ENCODE assay signal across 1 cellular context in genomic region chr11:126189109-126189929, GRCh38.
TF ChIP-seq lines count a peak whose summit lies in the region.

No MANE protein-coding gene starts in this region.

TF ChIP-seq in HepG2, 621 proteins besides CTCF, POLR2A, EP300 and RAD21 (continued from another document and continues in another):
- TF ChIP-seq, protein P1, sequence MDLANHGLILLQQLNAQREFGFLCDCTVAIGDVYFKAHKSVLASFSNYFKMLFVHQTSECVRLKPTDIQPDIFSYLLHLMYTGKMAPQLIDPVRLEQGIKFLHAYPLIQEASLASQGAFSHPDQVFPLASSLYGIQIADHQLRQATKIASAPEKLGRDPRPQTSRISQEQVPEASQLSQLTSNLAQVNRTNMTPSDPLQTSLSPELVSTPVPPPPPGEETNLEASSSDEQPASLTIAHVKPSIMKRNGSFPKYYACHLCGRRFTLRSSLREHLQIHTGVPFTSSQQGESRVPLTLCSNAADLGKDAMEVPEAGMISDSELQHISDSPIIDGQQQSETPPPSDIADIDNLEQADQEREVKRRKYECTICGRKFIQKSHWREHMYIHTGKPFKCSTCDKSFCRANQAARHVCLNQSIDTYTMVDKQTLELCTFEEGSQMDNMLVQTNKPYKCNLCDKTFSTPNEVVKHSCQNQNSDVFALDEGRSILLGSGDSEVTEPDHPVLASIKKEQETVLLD (CRISPR knock-in tag; IDR thresholded peaks at IDR 0.05; ENCODE audit: low read depth), result no peak
- TF ChIP-seq ZNF674 (CRISPR knock-in tag; IDR thresholded peaks at IDR 0.05; ENCODE audit: low read depth), result no peak
- peak; percentile 46 for TF ChIP-seq ATF7-NPFF (CRISPR knock-in tag; IDR thresholded peaks at IDR 0.05; ENCODE audit: low read depth)
- TF ChIP-seq PTBP1 (IDR thresholded peaks at IDR 0.05; ENCODE audit: low read depth, low read length, poor library complexity, severe bottlenecking), result no peak
- no peak for TF ChIP-seq BCL3 (CRISPR knock-in tag; IDR thresholded peaks at IDR 0.05)
- 0 out of 2 replicates have a peak, but pooled peaks have one; percentile 21 for TF ChIP-seq RNF2 (conservative IDR thresholded peaks at IDR 0.05; ENCODE audit: low read depth)
- no peak for TF ChIP-seq E2F2 (CRISPR knock-in tag; IDR thresholded peaks at IDR 0.05; ENCODE audit: borderline replicate concordance)
- TF ChIP-seq GMEB2 (CRISPR knock-in tag; IDR thresholded peaks at IDR 0.05; ENCODE audit: low read depth), result no peak
- no peak for TF ChIP-seq NR2F1 (CRISPR knock-in tag; IDR thresholded peaks at IDR 0.05)
- TF ChIP-seq SAFB2 (CRISPR knock-in tag; IDR thresholded peaks at IDR 0.05; ENCODE audit: borderline replicate concordance, low read depth), result no peak
- TF ChIP-seq ZIK1 (CRISPR knock-in tag; IDR thresholded peaks at IDR 0.05; ENCODE audit: borderline replicate concordance, low read depth), result peak; percentile 80; the same call in 1 of the 2 replicates
- peak; percentile 99 for TF ChIP-seq ZNF687 (CRISPR knock-in tag; IDR thresholded peaks at IDR 0.05)
- TF ChIP-seq, protein P2, sequence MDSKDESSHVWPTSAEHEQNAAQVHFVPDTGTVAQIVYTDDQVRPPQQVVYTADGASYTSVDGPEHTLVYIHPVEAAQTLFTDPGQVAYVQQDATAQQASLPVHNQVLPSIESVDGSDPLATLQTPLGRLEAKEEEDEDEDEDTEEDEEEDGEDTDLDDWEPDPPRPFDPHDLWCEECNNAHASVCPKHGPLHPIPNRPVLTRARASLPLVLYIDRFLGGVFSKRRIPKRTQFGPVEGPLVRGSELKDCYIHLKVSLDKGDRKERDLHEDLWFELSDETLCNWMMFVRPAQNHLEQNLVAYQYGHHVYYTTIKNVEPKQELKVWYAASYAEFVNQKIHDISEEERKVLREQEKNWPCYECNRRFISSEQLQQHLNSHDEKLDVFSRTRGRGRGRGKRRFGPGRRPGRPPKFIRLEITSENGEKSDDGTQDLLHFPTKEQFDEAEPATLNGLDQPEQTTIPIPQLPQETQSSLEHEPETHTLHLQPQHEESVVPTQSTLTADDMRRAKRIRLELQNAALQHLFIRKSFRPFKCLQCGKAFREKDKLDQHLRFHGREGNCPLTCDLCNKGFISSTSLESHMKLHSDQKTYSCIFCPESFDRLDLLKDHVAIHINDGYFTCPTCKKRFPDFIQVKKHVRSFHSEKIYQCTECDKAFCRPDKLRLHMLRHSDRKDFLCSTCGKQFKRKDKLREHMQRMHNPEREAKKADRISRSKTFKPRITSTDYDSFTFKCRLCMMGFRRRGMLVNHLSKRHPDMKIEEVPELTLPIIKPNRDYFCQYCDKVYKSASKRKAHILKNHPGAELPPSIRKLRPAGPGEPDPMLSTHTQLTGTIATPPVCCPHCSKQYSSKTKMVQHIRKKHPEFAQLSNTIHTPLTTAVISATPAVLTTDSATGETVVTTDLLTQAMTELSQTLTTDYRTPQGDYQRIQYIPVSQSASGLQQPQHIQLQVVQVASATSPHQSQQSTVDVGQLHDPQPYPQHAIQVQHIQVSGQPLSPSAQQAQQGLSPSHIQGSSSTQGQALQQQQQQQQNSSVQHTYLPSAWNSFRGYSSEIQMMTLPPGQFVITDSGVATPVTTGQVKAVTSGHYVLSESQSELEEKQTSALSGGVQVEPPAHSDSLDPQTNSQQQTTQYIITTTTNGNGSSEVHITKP (CRISPR knock-in tag; IDR thresholded peaks at IDR 0.05; ENCODE audit: low read depth), result peak; percentile 36; the same call in 1 of the 2 replicates
- no peak for TF ChIP-seq ZNF446 (CRISPR knock-in tag; IDR thresholded peaks at IDR 0.05)
- TF ChIP-seq ZNF317 (CRISPR knock-in tag; IDR thresholded peaks at IDR 0.05), result no peak
- TF ChIP-seq SP1 (IDR thresholded peaks at IDR 0.05), result no peak
- 0 out of 2 replicates have a peak, but pooled peaks have one; percentile 21 for TF ChIP-seq SP1 (CRISPR knock-in tag; IDR thresholded peaks at IDR 0.05)
- peak; percentile 72; the same call in 1 of the 2 replicates for TF ChIP-seq BRD4 (CRISPR knock-in tag; IDR thresholded peaks at IDR 0.05)
- no peak for TF ChIP-seq SMARCC2 (IDR thresholded peaks at IDR 0.05)
- no peak for TF ChIP-seq ZBTB39 (CRISPR knock-in tag; IDR thresholded peaks at IDR 0.05)
- TF ChIP-seq ZNF644 (CRISPR knock-in tag; IDR thresholded peaks at IDR 0.05; ENCODE audit: low read depth), result peak; percentile 62
- peak; percentile 67 for TF ChIP-seq RARA (CRISPR knock-in tag; IDR thresholded peaks at IDR 0.05)
- TF ChIP-seq MIXL1 (CRISPR knock-in tag; IDR thresholded peaks at IDR 0.05), result peak; percentile 61
- TF ChIP-seq SOX13 (IDR thresholded peaks at IDR 0.05), result 0 out of 2 replicates have a peak, but pooled peaks have one; percentile 11
- peak in 1 of 2 experiments; percentile 82; a peak in 1 of 4 replicates for TF ChIP-seq SOX13 (CRISPR knock-in tag; conservative IDR thresholded peaks at IDR 0.05 in 1 of 2, IDR thresholded peaks at IDR 0.05 in 1 of 2)
- no peak for TF ChIP-seq RAD51 (IDR thresholded peaks at IDR 0.05; ENCODE audit: borderline replicate concordance)
- 0 out of 2 replicates have a peak, but pooled peaks have one; percentile 31 for TF ChIP-seq ZBTB33 (CRISPR knock-in tag; IDR thresholded peaks at IDR 0.05)
- no peak for TF ChIP-seq PRPF4 (IDR thresholded peaks at IDR 0.05; ENCODE audit: low read depth, low read length, poor library complexity, severe bottlenecking)
